1 cellular context compared by ENCODE assay signal in the genomic region with DNA sequence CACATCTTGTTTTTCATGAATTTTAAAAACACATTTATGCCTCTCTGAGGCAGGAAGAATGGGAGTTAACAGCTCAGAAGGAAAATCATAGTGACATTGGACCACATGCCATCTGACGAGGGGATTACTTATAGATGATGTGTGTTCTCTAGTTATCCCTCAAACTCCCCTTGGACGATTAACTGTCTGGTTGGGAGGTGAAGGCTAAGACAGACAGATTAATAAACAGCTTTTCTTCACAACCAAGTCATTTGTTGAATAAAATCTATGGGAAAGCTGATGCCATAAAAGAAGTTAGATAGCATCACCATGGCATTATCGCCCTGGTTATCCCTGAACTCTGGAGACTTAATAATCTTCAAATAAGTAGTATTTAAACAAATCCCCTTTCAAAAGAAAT.
TF ChIP-seq lines count a peak whose summit lies in the region.

No MANE protein-coding gene starts in this region.

TF ChIP-seq in GM23338, 12 proteins besides CTCF, POLR2A, EP300 and RAD21 (continued from another document):
- TF ChIP-seq, protein P1, sequence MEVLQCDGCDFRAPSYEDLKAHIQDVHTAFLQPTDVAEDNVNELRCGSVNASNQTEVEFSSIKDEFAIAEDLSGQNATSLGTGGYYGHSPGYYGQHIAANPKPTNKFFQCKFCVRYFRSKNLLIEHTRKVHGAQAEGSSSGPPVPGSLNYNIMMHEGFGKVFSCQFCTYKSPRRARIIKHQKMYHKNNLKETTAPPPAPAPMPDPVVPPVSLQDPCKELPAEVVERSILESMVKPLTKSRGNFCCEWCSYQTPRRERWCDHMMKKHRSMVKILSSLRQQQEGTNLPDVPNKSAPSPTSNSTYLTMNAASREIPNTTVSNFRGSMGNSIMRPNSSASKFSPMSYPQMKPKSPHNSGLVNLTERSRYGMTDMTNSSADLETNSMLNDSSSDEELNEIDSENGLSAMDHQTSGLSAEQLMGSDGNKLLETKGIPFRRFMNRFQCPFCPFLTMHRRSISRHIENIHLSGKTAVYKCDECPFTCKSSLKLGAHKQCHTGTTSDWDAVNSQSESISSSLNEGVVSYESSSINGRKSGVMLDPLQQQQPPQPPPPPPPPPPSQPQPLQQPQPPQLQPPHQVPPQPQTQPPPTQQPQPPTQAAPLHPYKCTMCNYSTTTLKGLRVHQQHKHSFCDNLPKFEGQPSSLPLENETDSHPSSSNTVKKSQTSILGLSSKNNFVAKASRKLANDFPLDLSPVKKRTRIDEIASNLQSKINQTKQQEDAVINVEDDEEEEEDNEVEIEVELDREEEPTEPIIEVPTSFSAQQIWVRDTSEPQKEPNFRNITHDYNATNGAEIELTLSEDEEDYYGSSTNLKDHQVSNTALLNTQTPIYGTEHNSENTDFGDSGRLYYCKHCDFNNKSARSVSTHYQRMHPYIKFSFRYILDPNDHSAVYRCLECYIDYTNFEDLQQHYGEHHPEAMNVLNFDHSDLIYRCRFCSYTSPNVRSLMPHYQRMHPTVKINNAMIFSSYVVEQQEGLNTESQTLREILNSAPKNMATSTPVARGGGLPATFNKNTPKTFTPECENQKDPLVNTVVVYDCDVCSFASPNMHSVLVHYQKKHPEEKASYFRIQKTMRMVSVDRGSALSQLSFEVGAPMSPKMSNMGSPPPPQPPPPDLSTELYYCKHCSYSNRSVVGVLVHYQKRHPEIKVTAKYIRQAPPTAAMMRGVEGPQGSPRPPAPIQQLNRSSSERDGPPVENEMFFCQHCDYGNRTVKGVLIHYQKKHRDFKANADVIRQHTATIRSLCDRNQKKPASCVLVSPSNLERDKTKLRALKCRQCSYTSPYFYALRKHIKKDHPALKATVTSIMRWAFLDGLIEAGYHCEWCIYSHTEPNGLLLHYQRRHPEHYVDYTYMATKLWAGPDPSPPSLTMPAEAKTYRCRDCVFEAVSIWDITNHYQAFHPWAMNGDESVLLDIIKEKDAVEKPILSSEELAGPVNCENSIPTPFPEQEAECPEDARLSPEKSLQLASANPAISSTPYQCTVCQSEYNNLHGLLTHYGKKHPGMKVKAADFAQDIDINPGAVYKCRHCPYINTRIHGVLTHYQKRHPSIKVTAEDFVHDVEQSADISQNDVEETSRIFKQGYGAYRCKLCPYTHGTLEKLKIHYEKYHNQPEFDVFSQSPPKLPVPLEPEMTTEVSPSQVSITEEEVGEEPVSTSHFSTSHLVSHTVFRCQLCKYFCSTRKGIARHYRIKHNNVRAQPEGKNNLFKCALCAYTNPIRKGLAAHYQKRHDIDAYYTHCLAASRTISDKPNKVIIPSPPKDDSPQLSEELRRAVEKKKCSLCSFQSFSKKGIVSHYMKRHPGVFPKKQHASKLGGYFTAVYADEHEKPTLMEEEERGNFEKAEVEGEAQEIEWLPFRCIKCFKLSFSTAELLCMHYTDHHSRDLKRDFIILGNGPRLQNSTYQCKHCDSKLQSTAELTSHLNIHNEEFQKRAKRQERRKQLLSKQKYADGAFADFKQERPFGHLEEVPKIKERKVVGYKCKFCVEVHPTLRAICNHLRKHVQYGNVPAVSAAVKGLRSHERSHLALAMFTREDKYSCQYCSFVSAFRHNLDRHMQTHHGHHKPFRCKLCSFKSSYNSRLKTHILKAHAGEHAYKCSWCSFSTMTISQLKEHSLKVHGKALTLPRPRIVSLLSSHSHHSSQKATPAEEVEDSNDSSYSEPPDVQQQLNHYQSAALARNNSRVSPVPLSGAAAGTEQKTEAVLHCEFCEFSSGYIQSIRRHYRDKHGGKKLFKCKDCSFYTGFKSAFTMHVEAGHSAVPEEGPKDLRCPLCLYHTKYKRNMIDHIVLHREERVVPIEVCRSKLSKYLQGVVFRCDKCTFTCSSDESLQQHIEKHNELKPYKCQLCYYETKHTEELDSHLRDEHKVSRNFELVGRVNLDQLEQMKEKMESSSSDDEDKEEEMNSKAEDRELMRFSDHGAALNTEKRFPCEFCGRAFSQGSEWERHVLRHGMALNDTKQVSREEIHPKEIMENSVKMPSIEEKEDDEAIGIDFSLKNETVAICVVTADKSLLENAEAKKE (CRISPR knock-in tag; IDR thresholded peaks at IDR 0.05): no peak
- TF ChIP-seq POLR2AphosphoS5 (IDR thresholded peaks at IDR 0.05; ENCODE audit: low read depth) (no peak), EZH2 (IDR thresholded peaks at IDR 0.05; ENCODE audit: low read depth, unreplicated experiment) (no peak), ZNF114 (CRISPR knock-in tag; IDR thresholded peaks at IDR 0.05) (no peak)
- TF ChIP-seq, protein P2, sequence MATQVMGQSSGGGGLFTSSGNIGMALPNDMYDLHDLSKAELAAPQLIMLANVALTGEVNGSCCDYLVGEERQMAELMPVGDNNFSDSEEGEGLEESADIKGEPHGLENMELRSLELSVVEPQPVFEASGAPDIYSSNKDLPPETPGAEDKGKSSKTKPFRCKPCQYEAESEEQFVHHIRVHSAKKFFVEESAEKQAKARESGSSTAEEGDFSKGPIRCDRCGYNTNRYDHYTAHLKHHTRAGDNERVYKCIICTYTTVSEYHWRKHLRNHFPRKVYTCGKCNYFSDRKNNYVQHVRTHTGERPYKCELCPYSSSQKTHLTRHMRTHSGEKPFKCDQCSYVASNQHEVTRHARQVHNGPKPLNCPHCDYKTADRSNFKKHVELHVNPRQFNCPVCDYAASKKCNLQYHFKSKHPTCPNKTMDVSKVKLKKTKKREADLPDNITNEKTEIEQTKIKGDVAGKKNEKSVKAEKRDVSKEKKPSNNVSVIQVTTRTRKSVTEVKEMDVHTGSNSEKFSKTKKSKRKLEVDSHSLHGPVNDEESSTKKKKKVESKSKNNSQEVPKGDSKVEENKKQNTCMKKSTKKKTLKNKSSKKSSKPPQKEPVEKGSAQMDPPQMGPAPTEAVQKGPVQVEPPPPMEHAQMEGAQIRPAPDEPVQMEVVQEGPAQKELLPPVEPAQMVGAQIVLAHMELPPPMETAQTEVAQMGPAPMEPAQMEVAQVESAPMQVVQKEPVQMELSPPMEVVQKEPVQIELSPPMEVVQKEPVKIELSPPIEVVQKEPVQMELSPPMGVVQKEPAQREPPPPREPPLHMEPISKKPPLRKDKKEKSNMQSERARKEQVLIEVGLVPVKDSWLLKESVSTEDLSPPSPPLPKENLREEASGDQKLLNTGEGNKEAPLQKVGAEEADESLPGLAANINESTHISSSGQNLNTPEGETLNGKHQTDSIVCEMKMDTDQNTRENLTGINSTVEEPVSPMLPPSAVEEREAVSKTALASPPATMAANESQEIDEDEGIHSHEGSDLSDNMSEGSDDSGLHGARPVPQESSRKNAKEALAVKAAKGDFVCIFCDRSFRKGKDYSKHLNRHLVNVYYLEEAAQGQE (IDR thresholded peaks at IDR 0.05; ENCODE audit: unreplicated experiment): no peak
- TF ChIP-seq, protein P3, sequence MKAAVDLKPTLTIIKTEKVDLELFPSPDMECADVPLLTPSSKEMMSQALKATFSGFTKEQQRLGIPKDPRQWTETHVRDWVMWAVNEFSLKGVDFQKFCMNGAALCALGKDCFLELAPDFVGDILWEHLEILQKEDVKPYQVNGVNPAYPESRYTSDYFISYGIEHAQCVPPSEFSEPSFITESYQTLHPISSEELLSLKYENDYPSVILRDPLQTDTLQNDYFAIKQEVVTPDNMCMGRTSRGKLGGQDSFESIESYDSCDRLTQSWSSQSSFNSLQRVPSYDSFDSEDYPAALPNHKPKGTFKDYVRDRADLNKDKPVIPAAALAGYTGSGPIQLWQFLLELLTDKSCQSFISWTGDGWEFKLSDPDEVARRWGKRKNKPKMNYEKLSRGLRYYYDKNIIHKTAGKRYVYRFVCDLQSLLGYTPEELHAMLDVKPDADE (IDR thresholded peaks at IDR 0.05): no peak
